9 cellular contexts compared by ENCODE assay signal in the genomic region with DNA sequence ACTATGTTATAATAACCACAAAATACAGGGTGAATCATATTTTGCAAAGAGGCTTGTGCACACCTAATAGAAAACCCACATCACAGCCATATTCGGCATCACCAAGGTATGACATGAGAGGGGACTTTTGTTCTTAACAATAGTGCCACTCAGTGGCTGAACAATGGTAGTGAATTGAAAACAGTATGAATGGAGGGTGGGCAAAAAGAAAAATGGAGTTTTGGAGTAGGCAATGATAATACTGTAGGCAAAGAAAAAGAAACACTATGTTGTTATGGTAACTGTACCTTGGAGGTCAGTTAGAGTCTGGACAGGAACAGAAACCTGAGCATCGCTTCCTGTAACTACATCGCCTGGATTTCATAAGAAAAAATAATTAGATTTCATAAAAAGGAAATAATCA.
DNase-seq lines count a peak whose midpoint lies in the region; ATAC-seq and TF ChIP-seq lines count a peak whose summit lies in the region.
"Had no signal": no experiment of that assay in that cellular context is flagged by ENCODE, and none has a peak within 500 bp of the region (broad histone marks: within the 10 kb centered on the region; RNA-seq: fewer than 3 reads in every experiment).

No MANE protein-coding gene starts in this region.

- H3K27ac ChIP-seq in OCI-LY7 (ENCODE audit: low read depth, low read length, poor library complexity, severe bottlenecking): no peak overlapping the region
- H3K27ac ChIP-seq: BLaER1 had no signal

- BruUV-seq in OCI-LY7 (replicated peaks; lab: Mats Ljungman, UMichigan): no TSS peak

- peaks cover 45% of the 10 kb centered on the region for H3K4me1 ChIP-seq in OCI-LY7 (ENCODE audit: insufficient read depth, low read length, poor library complexity, severe bottlenecking)

- DNase-seq in NCI-H146 (lab: John Stamatoyannopoulos, UW) (peak; percentile 45), NCI-H146 treated with DMSO at 0.1 percent for 48 hours (lab: John Stamatoyannopoulos, UW; ENCODE audit: unreplicated experiment) (no peak), HK-2 (ENCODE audit: unreplicated experiment) (peak; percentile 7), OCI-LY7 (ENCODE audit: low spot score) (peak; percentile 83), left cardiac atrium (no peak), sciatic nerve (ENCODE audit: low spot score) (no peak)
- DNase-seq in activated naive CD8-positive, alpha-beta T cell treated with anti-CD3 and anti-CD28 coated beads, Interleukin-2, amount 10 ng/mL, durations not matched to agents 7 days and 5 days: no peak

- H3K9me3 Mint-ChIP-seq in activated naive CD8-positive, alpha-beta T cell treated with anti-CD3 and anti-CD28 coated beads, Interleukin-2, amount 10 ng/mL, durations not matched to agents 7 days and 5 days: no peaks in the 10 kb centered on the region

- CTCF ChIA-PET in OCI-LY7 (lab: Charles Lee; ENCODE audit: unreplicated experiment): interaction anchor here (0.6 kb wide), 1 partner anchor 169 kb away, joined by 3 read pairs; no protein-coding TSS in a partner anchor

- H3K4me3 Mint-ChIP-seq in activated naive CD8-positive, alpha-beta T cell treated with anti-CD3 and anti-CD28 coated beads, Interleukin-2, amount 10 ng/mL, durations not matched to agents 7 days and 5 days: no peak overlapping the region

- no peaks in the 10 kb centered on the region for H3K9me3 ChIP-seq in OCI-LY7 (ENCODE audit: low read length)
- H3K9me3 ChIP-seq: BLaER1 had no signal

- H3K27ac Mint-ChIP-seq in activated naive CD8-positive, alpha-beta T cell treated with anti-CD3 and anti-CD28 coated beads, Interleukin-2, amount 10 ng/mL, durations not matched to agents 7 days and 5 days: no peak overlapping the region

- H3K4me3 ChIP-seq in OCI-LY7 (ENCODE audit: low read depth, low read length, poor library complexity, severe bottlenecking): no peak overlapping the region
- H3K4me3 ChIP-seq: BLaER1 had no signal

- no peaks in the 10 kb centered on the region for H3K27me3 Mint-ChIP-seq in activated naive CD8-positive, alpha-beta T cell treated with anti-CD3 and anti-CD28 coated beads, Interleukin-2, amount 10 ng/mL, durations not matched to agents 7 days and 5 days

- no peak overlapping the region for H2AFZ ChIP-seq in OCI-LY7 (ENCODE audit: low read length)

- H3K4me1 Mint-ChIP-seq in activated naive CD8-positive, alpha-beta T cell treated with anti-CD3 and anti-CD28 coated beads, Interleukin-2, amount 10 ng/mL, durations not matched to agents 7 days and 5 days: peaks cover 29% of the 10 kb centered on the region

- H3K9me2 ChIP-seq in OCI-LY7 (ENCODE audit: insufficient read depth, low read length): no peaks in the 10 kb centered on the region

- H3K36me3 Mint-ChIP-seq in activated naive CD8-positive, alpha-beta T cell treated with anti-CD3 and anti-CD28 coated beads, Interleukin-2, amount 10 ng/mL, durations not matched to agents 7 days and 5 days: peaks cover 13% of the 10 kb centered on the region

- H4K20me1 ChIP-seq in OCI-LY7 (ENCODE audit: insufficient read depth, low read length): no peaks in the 10 kb centered on the region
- H4K20me1 ChIP-seq: BLaER1 had no signal

- H3K36me3 ChIP-seq in OCI-LY7 (ENCODE audit: insufficient read depth, low read length): peaks cover 8% of the 10 kb centered on the region; the same call in 1 of the 2 replicates

- POLR2A ChIA-PET in OCI-LY7 (lab: Charles Lee): interaction anchor here (0.5 kb wide), 1 partner anchor 17 kb away, joined by 7 read pairs; no protein-coding TSS in a partner anchor
- POLR2A ChIA-PET in activated naive CD8-positive, alpha-beta T cell treated with anti-CD3 and anti-CD28 coated beads, Interleukin-2, amount 10 ng/mL, durations not matched to agents 7 days and 5 days (lab: Charles Lee): no interaction called here

- ATAC-seq in GM21423 (IDR thresholded peaks at IDR 0.05; ENCODE audit: unreplicated experiment) (peak; percentile 88), left cardiac atrium (peak; percentile 79 to 87), sciatic nerve (peak; percentile 76)
- peak; percentile 95 for ATAC-seq in activated naive CD8-positive, alpha-beta T cell treated with anti-CD3 and anti-CD28 coated beads, Interleukin-2, amount 10 ng/mL, durations not matched to agents 7 days and 5 days (ENCODE audit: low read depth)

- H3K79me2 ChIP-seq in OCI-LY7 (ENCODE audit: insufficient read depth, low read depth, low read length): no peaks in the 10 kb centered on the region

- peak overlapping the region; percentile 16; the same call in 1 of the 2 replicates for H3K4me2 ChIP-seq in OCI-LY7 (ENCODE audit: low read length)

- TF ChIP-seq CTCF in OCI-LY7 (conservative IDR thresholded peaks at IDR 0.05; ENCODE audit: low read length): peak; percentile 94

- intact Hi-C loops in OCI-LY7 (cut with micrococcal nuclease; ENCODE audit: unreplicated experiment): loop anchor here (1.0 to 5.0 kb wide), 5 partner anchors 38 to 632 kb away; partner anchors contain the start of gene PLCL2
- intact Hi-C loops in left cardiac atrium (cut with DNase I): loop anchor here (10.0 kb wide), 2 partner anchors 189 to 629 kb away; partner anchors contain the start of gene DAZL (in 1 of the 2)
- intact Hi-C loops in sciatic nerve (cut with DNase I): no loop called here

Comparison
In these comparisons a context has a peak if more than half of its experiments do, and no peak if none do; other contexts are left out.
1. DNase-seq: peak in NCI-H146 (single experiment), HK-2 (single experiment) and OCI-LY7 (single experiment); none in NCI-H146 treated with DMSO at 0.1 percent for 48 hours (single experiment), activated naive CD8-positive, alpha-beta T cell treated with anti-CD3 and anti-CD28 coated beads, Interleukin-2, amount 10 ng/mL, durations not matched to agents 7 days and 5 days (single experiment), left cardiac atrium (single experiment) and sciatic nerve (single experiment).
2. Peak in every context shown above with its lines, with median percentiles within 50 percentile points of each other: ATAC-seq.